In the genomic region with DNA sequence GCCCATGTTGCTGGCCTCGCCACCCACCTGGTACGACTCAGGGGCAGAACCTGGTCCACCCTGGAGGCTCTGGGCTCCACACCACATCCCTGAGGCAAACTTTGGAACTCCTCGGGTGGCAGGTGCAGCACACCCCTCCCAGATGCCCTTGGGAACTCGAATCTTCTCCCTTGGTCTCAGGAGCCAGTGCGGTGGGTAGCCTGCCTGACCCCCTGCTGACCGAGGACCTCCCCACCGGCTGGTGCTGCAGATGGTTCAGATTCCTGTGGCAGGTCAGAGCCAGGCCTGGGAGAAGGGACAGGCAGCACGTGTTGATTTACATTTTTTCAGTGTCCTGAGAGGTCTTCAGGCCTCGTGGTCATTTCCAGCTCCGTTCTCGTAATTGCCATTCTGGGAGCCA, we compare ENCODE assay signal across 32 cellular contexts. TPM values are rescaled to one million over a fixed set of nuclear protein-coding genes. Genes with fewer than 3 reads are reported as not detected.
"Had no signal": no experiment of that assay in that cellular context is flagged by ENCODE, and none has a peak within 500 bp of the region (broad histone marks: within the 10 kb centered on the region; RNA-seq: fewer than 3 reads in every experiment).

No MANE protein-coding gene starts in this region.

- FAIRE-seq: endothelial cell of umbilical vein, keratinocyte, TTC549 had no signal

- H3K27ac ChIP-seq: gastroesophageal sphincter, sigmoid colon, stomach, thyroid gland, upper lobe of left lung had no signal

- DNase-seq: activated CD4-positive, alpha-beta memory T cell treated with anti-CD3 and anti-CD28 coated beads for 36 hours; activated CD4-positive, alpha-beta T cell treated with anti-CD3 and anti-CD28 coated beads, Interleukin-2, amount 10 ng/mL, durations not matched to agents 24 days and 14 days; activated CD4-positive, CD25-positive, alpha-beta regulatory T cell treated with anti-CD3 and anti-CD28 coated beads, Interleukin-2, amount 50 U/mL, for 72 hours; activated gamma-delta T cell treated with Interleukin-2 at 50 U/mL for 16 hours; activated naive CD4-positive, alpha-beta T cell treated with anti-CD3 and anti-CD28 coated beads, Interleukin-2, amount 50 U/mL, for 16 hours; activated T-cell treated with anti-CD3 and anti-CD28 coated beads, Interleukin-2, amount 50 U/mL, for 4 hours; amygdala; caudate nucleus; cortex of kidney; effector memory CD8-positive, alpha-beta T cell; head of caudate nucleus; hippocampal formation; sigmoid colon; stimulated activated CD4-positive, alpha-beta T cell treated with anti-CD3 and anti-CD28 coated beads, Interleukin-15, amount 100 ng/mL, for 24 hours; stimulated activated CD4-positive, alpha-beta T cell treated with anti-CD3 and anti-CD28 coated beads, Interleukin-2, amount 100 ng/mL, for 24 hours; stimulated activated naive B cell treated with anti-CD40 and anti-IgM and Interleukin-4, amounts not matched to agents 10 μg/mL and 1 μg/mL and 100 μg/mL, for 72 hours; stomach; T-helper 1 cell; thyroid gland; upper lobe of left lung had no signal

- H3K4me3 ChIP-seq: gastroesophageal sphincter, sigmoid colon, smooth muscle cell, stomach, thyroid gland, upper lobe of left lung had no signal

- H3K4me2 ChIP-seq: smooth muscle cell had no signal

- H3K9me3 ChIP-seq: gastroesophageal sphincter, sigmoid colon, stomach, thyroid gland, upper lobe of left lung had no signal

- H3K36me3 ChIP-seq: gastroesophageal sphincter, sigmoid colon, stomach, thyroid gland, upper lobe of left lung had no signal

- H3K27me3 ChIP-seq: thyroid gland had no signal

- ATAC-seq: activated T-cell treated with anti-CD3 and anti-CD28 coated beads, Interleukin-2, amount 50 U/mL, for 4 hours; activated T-helper 17 cell treated with anti-CD3 and anti-CD28 coated beads, Interleukin-2, amount 50 U/mL, for 72 hours; effector memory CD8-positive, alpha-beta T cell; gastroesophageal sphincter; stimulated activated naive B cell treated with anti-CD40 and anti-IgM and Interleukin-4, amounts not matched to agents 10 μg/mL and 1 μg/mL and 100 μg/mL, for 72 hours had no signal

RNA-seq across cellular contexts. Expression of a gene that starts 7.9 kb away (rescaled TPM):
- total RNA-seq: endothelial cell of umbilical vein, fibroblast of lung, osteocyte had no signal
- polyA plus RNA-seq: endothelial cell of umbilical vein, fibroblast of lung, smooth muscle cell had no signal

RNA-seq across cellular contexts. Expression of a gene that starts 59.8 kb away (rescaled TPM):
- total RNA-seq: activated CD4-positive, alpha-beta memory T cell treated with anti-CD3 and anti-CD28 coated beads for 36 hours; activated CD4-positive, alpha-beta T cell treated with anti-CD3 and anti-CD28 coated beads, Interleukin-2, amount 10 ng/mL, durations not matched to agents 24 days and 14 days; activated T-cell treated with anti-CD3 and anti-CD28 coated beads, Interleukin-2, amount 50 U/mL, for 4 hours; activated T-helper 17 cell treated with anti-CD3 and anti-CD28 coated beads, Interleukin-2, amount 50 U/mL, for 72 hours; chondrocyte; fibroblast of lung; fibroblast of villous mesenchyme; gastroesophageal sphincter; natural killer cell treated with Interleukin-12 subunit alpha and Interleukin-12 subunit beta and Interleukin-15 and Interleukin-18, amount 100 ng/mL, for 72 hours; osteocyte; posterior vena cava; sigmoid colon; upper lobe of left lung had no signal
- polyA plus RNA-seq: fibroblast of lung, keratinocyte, stomach had no signal
